ENCODE assay signal across 9 cellular contexts in genomic region chr12:113207621-113208040, GRCh38. TPM values are rescaled to one million over a fixed set of nuclear protein-coding genes. Genes with fewer than 3 reads are reported as not detected.
DNase-seq lines count a peak whose midpoint lies in the region; ATAC-seq, FAIRE-seq and TF ChIP-seq lines count a peak whose summit lies in the region.
"Had no signal": no experiment of that assay in that cellular context is flagged by ENCODE, and none has a peak within 500 bp of the region (broad histone marks: within the 10 kb centered on the region; RNA-seq: fewer than 3 reads in every experiment).

No MANE protein-coding gene starts in this region.

- no peak overlapping the region for H3K56ac ChIP-seq in H9 (ENCODE audit: insufficient read length, low read depth, low read length)

- no peak overlapping the region for H4K91ac ChIP-seq in H9 (ENCODE audit: insufficient read length, low read depth, low read length)

- TSS peak; percentile 60 for BruUV-seq in Panc1 (replicated peaks; lab: Mats Ljungman, UMichigan)

- POLR2A ChIA-PET in Panc1 (lab: Charles Lee) = no interaction called here

- H2BK12ac ChIP-seq in H9 (ENCODE audit: insufficient read length, low read depth, low read length) = no peak overlapping the region

- H3K9me3 ChIP-seq in H9 (ENCODE audit: control insufficient read depth, low read depth, low read length) (no peaks in the 10 kb centered on the region), Panc1 (ENCODE audit: control insufficient read depth, insufficient read depth, low read depth, low read length) (no peaks in the 10 kb centered on the region), kidney (ENCODE audit: control insufficient read depth in 1 of 2, low read length in 2 of 2) (no peaks in the 10 kb centered on the region)

- no peaks in the 10 kb centered on the region for H3K27me3 ChIP-seq in H9 (ENCODE audit: insufficient read depth, low read length)
- H3K27me3 ChIP-seq in Panc1 (ENCODE audit: control insufficient read depth, insufficient read depth, low read length) = no peaks in the 10 kb centered on the region

- peaks cover 2 to 13% (median 6%) of the 10 kb centered on the region in 3 experiments; a peak in 6 of 7 replicates for H3K36me3 Mint-ChIP-seq in H9 (ENCODE audit: insufficient read depth in 1 of 3, low read depth in 3 of 3)

- H3K79me2 ChIP-seq in H9 (ENCODE audit: insufficient read depth, low read length) = no peaks in the 10 kb centered on the region

- H3K14ac ChIP-seq in H9 (ENCODE audit: insufficient read depth, low read length) = no peak overlapping the region

- no peak for FAIRE-seq in kidney (lab: Jason Lieb, UNC)

- H2BK5ac ChIP-seq in H9 (ENCODE audit: insufficient read length, low read length) = no peak overlapping the region

- H2BK120ac ChIP-seq in H9 (ENCODE audit: low read depth, low read length, poor library complexity, severe bottlenecking) = no peak overlapping the region

- H3K36me3 ChIP-seq in Panc1 (ENCODE audit: control insufficient read depth, insufficient read depth, low read length) (no peaks in the 10 kb centered on the region), kidney (ENCODE audit: control insufficient read depth in 1 of 2, insufficient read depth in 2 of 2, low read length in 2 of 2) (no peaks in the 10 kb centered on the region)

- H3K4me3 Mint-ChIP-seq in H9 = no peak overlapping the region

- H3K27ac Mint-ChIP-seq in H9 = peak overlapping the region in 2 of 3 experiments; percentile 28 to 33; a peak in 2 of 7 replicates

- no peak for ATAC-seq in Panc1
- no peak for ATAC-seq in GM21526 (IDR thresholded peaks at IDR 0.05; ENCODE audit: low FRiP score, unreplicated experiment)
- no peak for ATAC-seq in HG02852 (IDR thresholded peaks at IDR 0.05; ENCODE audit: unreplicated experiment)

- no peak overlapping the region for H2BK20ac ChIP-seq in H9 (ENCODE audit: low read depth, low read length, poor library complexity, severe bottlenecking)

- no peak overlapping the region for H3T11ph ChIP-seq in H9 (ENCODE audit: low read length)

- H4K5ac ChIP-seq in H9 (ENCODE audit: insufficient read length, low read depth, low read length) = no peak overlapping the region

- no peak overlapping the region for H3K4me3 ChIP-seq in Panc1 (ENCODE audit: low read depth in 2 of 2, low read length in 2 of 2)
- H3K4me3 ChIP-seq in kidney (ENCODE audit: low read length in 2 of 2) = no peak overlapping the region
- no peak overlapping the region for H3K4me3 ChIP-seq in coronary artery

- H3K27ac ChIP-seq in H9 (ENCODE audit: insufficient read length, low read depth, low read length) (no peak overlapping the region), Panc1 (ENCODE audit: low read length) (no peak overlapping the region), kidney (ENCODE audit: low read depth in 2 of 2, low read length in 2 of 2) (no peak overlapping the region), coronary artery (no peak overlapping the region)

- peaks cover 0 to 6% of the 10 kb centered on the region in 2 experiments; a peak in 1 of 5 replicates for H3K9me3 Mint-ChIP-seq in H9

- no peak overlapping the region for H3K4me2 ChIP-seq in H9 (ENCODE audit: insufficient read depth, insufficient read length, low read length)

- H2AFZ ChIP-seq in H9 (ENCODE audit: low read length) = no peak overlapping the region

- TF ChIP-seq CTCF in H9 (conservative IDR thresholded peaks at IDR 0.05) = no peak
- no peak for TF ChIP-seq CTCF in Panc1 (IDR thresholded peaks at IDR 0.05)
- TF ChIP-seq CTCF in kidney (IDR thresholded peaks at IDR 0.05; ENCODE audit: borderline replicate concordance, extremely low read depth, insufficient read depth) = no peak
- TF ChIP-seq CTCF in coronary artery (IDR thresholded peaks at IDR 0.05) = no peak

- intact Hi-C loops in Panc1 (cut with micrococcal nuclease; ENCODE audit: unreplicated experiment) = no loop called here
- intact Hi-C loops in kidney (cut with DNase I) = no loop called here

- H3K23me2 ChIP-seq in H9 (ENCODE audit: insufficient read length, low read depth, low read length, poor library complexity, severe bottlenecking) = no peaks in the 10 kb centered on the region

- no peaks in the 10 kb centered on the region; the same call in 1 of the 2 replicates for H3K27me3 Mint-ChIP-seq in H9 (ENCODE audit: low read depth)

- in situ Hi-C loops in Panc1 (cut with HindIII; ENCODE audit: low pct_unique_long_range_greater_than_20kb, low sequenced_read_pairs) = no loop called here

- H3K79me1 ChIP-seq in H9 (ENCODE audit: insufficient read depth, low read depth, low read length, poor library complexity, severe bottlenecking) = no peaks in the 10 kb centered on the region

- H2BK15ac ChIP-seq in H9 (ENCODE audit: low read depth, low read length) = no peak overlapping the region

- H3K4me1 Mint-ChIP-seq in H9 = peaks cover 12 to 14% of the 10 kb centered on the region in 2 experiments

- CTCF ChIA-PET in Panc1 (lab: Charles Lee) = interaction anchor here (0.5 kb wide), 1 partner anchor 15 kb away, joined by 3 read pairs; no protein-coding TSS in a partner anchor

- WGBS in H9 (ENCODE audit: extremely low coverage, insufficient read length, low lambda C conversion rate) = no CpG with 5 or more reads among the region's 6 CpGs

- H3K9ac ChIP-seq in H9 (ENCODE audit: extremely low read depth, insufficient read length, low read length) (no peak overlapping the region), kidney (ENCODE audit: low read length in 2 of 2) (no peak overlapping the region)

- peak; percentile 69 for DNase-seq in GF-D8 (lab: John Stamatoyannopoulos, UW)
- DNase-seq in H9 = no peak
- DNase-seq in Panc1 (ENCODE audit: low read depth, low spot score) = no peak
- DNase-seq in kidney = peak; percentile 22
- DNase-seq in coronary artery (ENCODE audit: low spot score) = no peak
- no peak for DNase-seq in H4 (ENCODE audit: low spot score)
- DNase-seq: NCI-H187 treated with DMSO at 0.1 percent for 48 hours had no signal

- no peak overlapping the region for H2AK5ac ChIP-seq in H9 (ENCODE audit: insufficient read length, low read length)

- H3K4me1 ChIP-seq in H9 (ENCODE audit: insufficient read depth, low read length) (peaks cover 3% of the 10 kb centered on the region; the same call in 1 of the 2 replicates), Panc1 (ENCODE audit: control insufficient read depth, insufficient read depth, low read length) (no peaks in the 10 kb centered on the region), kidney (ENCODE audit: control insufficient read depth in 1 of 2, insufficient read depth in 1 of 2, low read depth in 1 of 2, low read length in 2 of 2) (peaks cover 0 to 10% of the 10 kb centered on the region in 2 donors)

- no peak overlapping the region for H3K23ac ChIP-seq in H9 (ENCODE audit: insufficient read length, low read depth, low read length)

- no peaks in the 10 kb centered on the region for H4K20me1 ChIP-seq in H9 (ENCODE audit: control insufficient read depth, insufficient read depth, insufficient read length)

- H4K8ac ChIP-seq in H9 (replicated peaks; ENCODE audit: insufficient read length, low read depth, low read length) = no peak overlapping the region

- H3K4ac ChIP-seq in H9 (ENCODE audit: low read depth, low read length) = no peak overlapping the region

- no peak overlapping the region for H3K18ac ChIP-seq in H9 (ENCODE audit: insufficient read length, low read depth, low read length)

RNA-seq across cellular contexts. Expression of gene TPCN1, which starts 13.6 kb away (rescaled TPM):
- total RNA-seq in H9 (2021) = 13.5 and 16.1 TPM in 2 replicates
- total RNA-seq in Panc1 (2021; ENCODE audit: unreplicated experiment) = 75.2 TPM
- polyA plus RNA-seq in Panc1 (2012; ENCODE audit: insufficient read length) = 94.6 TPM
- total RNA-seq in kidney = 93.3 TPM
- polyA plus RNA-seq in kidney (ENCODE audit: insufficient read depth, low read depth, low replicate concordance) = 38.4 TPM
- total RNA-seq in H4 (2014; rRNA removed; shearing (Covaris generic)) = 5.3 and 5.4 TPM in 2 replicates

RNA-seq across cellular contexts. Expression of gene RITA1, which starts 22.1 kb away (rescaled TPM):
- total RNA-seq in H9 (2021) (26.0 and 26.1 TPM in 2 replicates), Panc1 (2021; ENCODE audit: unreplicated experiment) (41.0 TPM), kidney (14.6 TPM)
- polyA plus RNA-seq in Panc1 (2012; ENCODE audit: insufficient read length) = 45.7 TPM
- polyA plus RNA-seq in kidney (ENCODE audit: insufficient read depth, low read depth, low replicate concordance) = 31.6 TPM
- 17.9 and 20.8 TPM in 2 replicates for total RNA-seq in H4 (2014; rRNA removed; shearing (Covaris generic))

RNA-seq across cellular contexts. Expression of gene DDX54, which starts 22.4 kb away (rescaled TPM):
- total RNA-seq in H9 (2021) = 83.0 TPM in 2 replicates
- total RNA-seq in Panc1 (2021; ENCODE audit: unreplicated experiment) = 101 TPM
- 156 TPM for polyA plus RNA-seq in Panc1 (2012; ENCODE audit: insufficient read length)
- total RNA-seq in kidney = 62.0 TPM
- polyA plus RNA-seq in kidney (ENCODE audit: insufficient read depth, low read depth, low replicate concordance) = 55.4 TPM
- total RNA-seq in H4 (2014; rRNA removed; shearing (Covaris generic)) = 24.4 and 45.0 TPM in 2 replicates

RNA-seq across cellular contexts. Expression of gene CFAP73, which starts 58.1 kb away (rescaled TPM):
- total RNA-seq in H9 (2021) (not detected in 2 replicates), Panc1 (2021; ENCODE audit: unreplicated experiment) (0.10 TPM), kidney (2.4 TPM)
- polyA plus RNA-seq in Panc1 (2012; ENCODE audit: insufficient read length) = not detected
- 0.52 TPM for polyA plus RNA-seq in kidney (ENCODE audit: insufficient read depth, low read depth, low replicate concordance)
- not detected in 2 replicates for total RNA-seq in H4 (2014; rRNA removed; shearing (Covaris generic))

Comparison
In these comparisons a context has a peak if more than half of its experiments do, and no peak if none do; other contexts are left out.
1. DNase-seq: peak in GF-D8 (single experiment) and kidney (single experiment); none in H9 (single experiment), Panc1 (single experiment), coronary artery (single experiment) and H4 (single experiment).